In genomic region chr12:117527480-117527857, GRCh38 we compare ENCODE assay signal across 29 cellular contexts.
"Had no signal": no experiment of that assay in that cellular context is flagged by ENCODE, and none has a peak within 500 bp of the region (broad histone marks: within the 10 kb centered on the region; RNA-seq: fewer than 3 reads in every experiment).

No MANE protein-coding gene starts in this region.

- ATAC-seq: activated CD8-positive, alpha-beta T cell treated with anti-CD3 and anti-CD28 coated beads for 36 hours; activated T-cell treated with anti-CD3 and anti-CD28 coated beads, Interleukin-2, amount 50 U/mL, for 72 hours; body of pancreas; PC-3 had no signal

- H3K4me1 ChIP-seq: ascending aorta, breast epithelium, Peyer's patch had no signal

- DNase-seq: activated CD4-positive, alpha-beta T cell treated with anti-CD3 and anti-CD28 coated beads, Interleukin-2, amount 10 ng/mL, durations not matched to agents 24 days and 14 days; activated CD4-positive, alpha-beta T cell treated with anti-CD3 and anti-CD28 coated beads, Interleukin-2, amount 50 U/mL, for 4 hours; activated CD8-positive, alpha-beta T cell treated with anti-CD3 and anti-CD28 coated beads for 36 hours; activated gamma-delta T cell; activated naive CD4-positive, alpha-beta T cell treated with Interleukin-2 at 50 U/mL for 16 hours; activated naive CD8-positive, alpha-beta T cell treated with anti-CD3 and anti-CD28 coated beads, Interleukin-2, amount 10 ng/mL, durations not matched to agents 7 days and 5 days; activated T-cell treated with anti-CD3 and anti-CD28 coated beads, Interleukin-2, amount 50 U/mL, for 1 hour; activated T-cell treated with anti-CD3 and anti-CD28 coated beads, Interleukin-2, amount 50 U/mL, for 72 hours; amygdala; body of pancreas; MM.1S; MV-4-11; NCI-H1092; NCI-H1436 treated with DMSO at 0.1 percent for 48 hours; NCI-H1694 treated with DMSO at 0.1 percent for 48 hours; NCI-H2029; NCI-H345; NCI-H524 treated with DMSO at 0.1 percent for 48 hours; NCI-H748 treated with DMSO at 0.1 percent for 48 hours; NK-92 treated with Interleukin-12 subunit alpha and Interleukin-12 subunit beta, amount 100 ng/mL, for 24 hours; PC-3; Peyer's patch; RPMI8226; SIG-M5; SW 1271; T-helper 1 cell; T-helper 9 cell had no signal

- H3K36me3 ChIP-seq: ascending aorta, breast epithelium, Peyer's patch had no signal

- H3K4me3 ChIP-seq: ascending aorta, body of pancreas, breast epithelium, Peyer's patch had no signal

- H3K9me3 ChIP-seq: ascending aorta, body of pancreas, breast epithelium, Peyer's patch had no signal

- H3K27ac ChIP-seq: ascending aorta, body of pancreas, breast epithelium, Peyer's patch had no signal

- H3K27me3 ChIP-seq: ascending aorta, body of pancreas, breast epithelium, Peyer's patch had no signal
